ENCODE assay signal across 1 cellular context in genomic region chr9:133120343-133121199, GRCh38.
TF ChIP-seq lines count a peak whose summit lies in the region.

No MANE protein-coding gene starts in this region.

TF ChIP-seq in HEK293, 187 proteins besides CTCF, POLR2A, EP300 and RAD21 (continued from another document and continues in another):
- TF ChIP-seq PRDM2 (tag by site-specific recombination; IDR thresholded peaks at IDR 0.05; ENCODE audit: borderline replicate concordance) (no peak), ZNF24 (tag by site-specific recombination; IDR thresholded peaks at IDR 0.05) (no peak), RBAK (tag by site-specific recombination; IDR thresholded peaks at IDR 0.05) (no peak), ZXDB (tag by site-specific recombination; IDR thresholded peaks at IDR 0.05) (no peak), ZNF121 (tag by site-specific recombination; IDR thresholded peaks at IDR 0.05) (no peak), GLIS2 (tag by site-specific recombination; IDR thresholded peaks at IDR 0.05) (peak; percentile 27; the same call in 1 of the 2 replicates), ZBTB6 (tag by site-specific recombination; IDR thresholded peaks at IDR 0.05) (no peak), ZNF843 (tag by site-specific recombination; IDR thresholded peaks at IDR 0.05) (no peak), ZNF792 (tag by site-specific recombination; IDR thresholded peaks at IDR 0.05) (no peak), ZBTB10 (tag by site-specific recombination; IDR thresholded peaks at IDR 0.05) (no peak; the same call in 1 of the 2 replicates), MEIS1 (CRISPR knock-in tag; IDR thresholded peaks at IDR 0.05; ENCODE audit: borderline replicate concordance) (no peak), ZNF394 (tag by site-specific recombination; IDR thresholded peaks at IDR 0.05; ENCODE audit: borderline replicate concordance) (no peak), ZNF350 (tag by site-specific recombination; IDR thresholded peaks at IDR 0.05) (no peak), ZSCAN5A (tag by site-specific recombination; IDR thresholded peaks at IDR 0.05) (no peak), HOXA7 (CRISPR knock-in tag; IDR thresholded peaks at IDR 0.05; ENCODE audit: borderline replicate concordance) (no peak), ZBTB20 (tag by site-specific recombination; IDR thresholded peaks at IDR 0.05) (no peak), ZNF148 (tag by site-specific recombination; IDR thresholded peaks at IDR 0.05; ENCODE audit: borderline replicate concordance) (no peak), ZBTB17 (tag by site-specific recombination; IDR thresholded peaks at IDR 0.05) (no peak), ZNF488 (tag by site-specific recombination; IDR thresholded peaks at IDR 0.05) (no peak), ZNF626 (tag by site-specific recombination; IDR thresholded peaks at IDR 0.05) (no peak), ZBTB7A (tag by site-specific recombination; IDR thresholded peaks at IDR 0.05; ENCODE audit: low read depth) (no peak), ZNF558 (tag by site-specific recombination; IDR thresholded peaks at IDR 0.05) (no peak), HOXD13 (CRISPR knock-in tag; IDR thresholded peaks at IDR 0.05; ENCODE audit: borderline replicate concordance) (no peak), OVOL3 (tag by site-specific recombination; IDR thresholded peaks at IDR 0.05) (no peak), ZNF600 (tag by site-specific recombination; IDR thresholded peaks at IDR 0.05) (no peak; the same call in 1 of the 2 replicates), ZNF266 (tag by site-specific recombination; IDR thresholded peaks at IDR 0.05; ENCODE audit: low read depth) (no peak), ZNF146 (tag by site-specific recombination; IDR thresholded peaks at IDR 0.05) (no peak), HIC1 (tag by site-specific recombination; IDR thresholded peaks at IDR 0.05) (no peak), ZNF560 (tag by site-specific recombination; IDR thresholded peaks at IDR 0.05; ENCODE audit: borderline replicate concordance) (no peak), ZNF521 (tag by site-specific recombination; IDR thresholded peaks at IDR 0.05) (no peak), ZBTB26 (tag by site-specific recombination; optimal IDR thresholded peaks at IDR 0.05) (peak; percentile 48), PRDM4 (tag by site-specific recombination; IDR thresholded peaks at IDR 0.05) (no peak), PRDM1 (tag by site-specific recombination; IDR thresholded peaks at IDR 0.05) (no peak), ZIC2 (tag by site-specific recombination; IDR thresholded peaks at IDR 0.05) (peak; percentile 89), BCL11A (tag by site-specific recombination; IDR thresholded peaks at IDR 0.05; ENCODE audit: low read depth) (no peak), ZNF624 (tag by site-specific recombination; IDR thresholded peaks at IDR 0.05) (no peak), ZNF529 (tag by site-specific recombination; IDR thresholded peaks at IDR 0.05; ENCODE audit: insufficient replicate concordance) (no peak), ZBTB8A (tag by site-specific recombination; IDR thresholded peaks at IDR 0.05) (peak; percentile 75), ZNF138 (tag by site-specific recombination; IDR thresholded peaks at IDR 0.05; ENCODE audit: borderline replicate concordance) (no peak), ZNF837 (tag by site-specific recombination; IDR thresholded peaks at IDR 0.05) (no peak)
